In genomic region chr3:57949344-57949743, GRCh38 we compare ENCODE assay signal across 16 cellular contexts. TPM values are rescaled to one million over a fixed set of nuclear protein-coding genes. Genes with fewer than 3 reads are reported as not detected.
DNase-seq lines count a peak whose midpoint lies in the region; ATAC-seq, FAIRE-seq and TF ChIP-seq lines count a peak whose summit lies in the region.
"Had no signal": no experiment of that assay in that cellular context is flagged by ENCODE, and none has a peak within 500 bp of the region (broad histone marks: within the 10 kb centered on the region; RNA-seq: fewer than 3 reads in every experiment).

No MANE protein-coding gene starts in this region.

- ATAC-seq in HCT116 (peak; percentile 25), left colon (peak; percentile 15), GM21723 (IDR thresholded peaks at IDR 0.05; ENCODE audit: unreplicated experiment) (no peak)
- ATAC-seq: activated T-helper 17 cell treated with anti-CD3 and anti-CD28 coated beads, Interleukin-2, amount 50 U/mL, for 72 hours; effector memory CD8-positive, alpha-beta T cell had no signal

- peak overlapping the region; percentile 21 for H3K9ac ChIP-seq in HCT116 (ENCODE audit: low read length)

- TF ChIP-seq CTCF in HCT116 (IDR thresholded peaks at IDR 0.05 in 2 of 3, conservative IDR thresholded peaks at IDR 0.05 in 1 of 3; ENCODE audit: borderline replicate concordance in 1 of 3, insufficient read depth in 1 of 3, low read depth in 2 of 3, low read length in 2 of 3): no peak
- no peak for TF ChIP-seq CTCF in ascending aorta (IDR thresholded peaks at IDR 0.05)
- TF ChIP-seq CTCF in stomach (IDR thresholded peaks at IDR 0.05): no peak

- POLR2A ChIA-PET in HCT116 (lab: Charles Lee): no interaction called here

- H3K36me3 ChIP-seq in HCT116 (ENCODE audit: control insufficient read depth in 1 of 2, insufficient read depth in 2 of 2, low read length in 2 of 2) (no peaks in the 10 kb centered on the region), ascending aorta (no peaks in the 10 kb centered on the region), stomach (no peaks in the 10 kb centered on the region)

- BruUV-seq in HCT116 (replicated peaks; lab: Mats Ljungman, UMichigan): no TSS peak

- no peaks in the 10 kb centered on the region for H3K79me2 ChIP-seq in HCT116 (ENCODE audit: insufficient read depth, low read length)

- 72 to 80% (median 74%) methylated on average over 5 of the region's 5 CpGs for WGBS in stomach, 5 donors

- TF ChIP-seq EP300 in stomach (IDR thresholded peaks at IDR 0.05): no peak

- H2AFZ ChIP-seq in HCT116 (ENCODE audit: low read depth, low read length, poor library complexity, severe bottlenecking): peak overlapping the region; percentile 13

- H4K20me1 ChIP-seq in HCT116 (ENCODE audit: insufficient read depth): no peaks in the 10 kb centered on the region

- H3K4me2 ChIP-seq in HCT116 (ENCODE audit: low read length): peak overlapping the region; percentile 45

- no peak overlapping the region for H3K27ac ChIP-seq in HCT116 (ENCODE audit: low read depth, low read length)
- H3K27ac ChIP-seq in ascending aorta: peak overlapping the region; percentile 93 to 97
- peak overlapping the region in 4 of 5 donors; percentile 82 to 90 (median 86) for H3K27ac ChIP-seq in stomach

- TF ChIP-seq POLR2A in HCT116 (IDR thresholded peaks at IDR 0.05; ENCODE audit: borderline replicate concordance, extremely low read depth, insufficient read depth, insufficient read length) (no peak), stomach (IDR thresholded peaks at IDR 0.05) (no peak)

- DNase-seq in HCT116 (ENCODE audit: low read depth, low spot score): no peak
- no peak for DNase-seq in ascending aorta (ENCODE audit: low spot score in 2 of 2)
- DNase-seq in left colon: no peak
- DNase-seq in stomach: no peak
- no peak for DNase-seq in COR-L47 (lab: John Stamatoyannopoulos, UW)
- no peak for DNase-seq in GM19239 (ENCODE audit: insufficient read length, low spot score)
- DNase-seq in NCI-H526 treated with DMSO at 0.1 percent for 48 hours (lab: John Stamatoyannopoulos, UW): no peak
- DNase-seq: activated CD4-positive, CD25-positive, alpha-beta regulatory T cell treated with anti-CD3 and anti-CD28 coated beads, Interleukin-2, amount 50 U/mL, for 72 hours; effector memory CD8-positive, alpha-beta T cell; MV-4-11; naive B cell; NCI-H2029; SIG-M5; stimulated activated naive B cell treated with anti-CD40 and anti-IgM and Interleukin-4, amounts not matched to agents 10 μg/mL and 1 μg/mL and 100 μg/mL, for 72 hours had no signal

- H3K4me1 ChIP-seq in HCT116 (ENCODE audit: control insufficient read depth in 1 of 2, insufficient read depth in 2 of 2, low read length in 2 of 2) (peaks cover 27 to 37% of the 10 kb centered on the region in 2 experiments), ascending aorta (peaks cover 6 to 32% of the 10 kb centered on the region in 2 donors), stomach (peaks cover 31 to 77% (median 63%) of the 10 kb centered on the region in 4 donors)

- no peaks in the 10 kb centered on the region for H3K9me2 ChIP-seq in HCT116 (ENCODE audit: insufficient read depth)

- H3K9me3 ChIP-seq in HCT116 (ENCODE audit: control insufficient read depth in 1 of 2, insufficient read depth in 1 of 2, low read depth in 1 of 2, low read length in 2 of 2) (no peaks in the 10 kb centered on the region), ascending aorta (no peaks in the 10 kb centered on the region), stomach (no peaks in the 10 kb centered on the region)

- intact Hi-C loops in HCT116 (cut with micrococcal nuclease) (no loop called here), ascending aorta (cut with DNase I) (loop anchor here (10.0 kb wide), 1 partner anchor 55 kb away; no protein-coding TSS in a partner anchor), left colon (cut with DNase I, micrococcal nuclease) (no loop called here), stomach (cut with DNase I; ENCODE audit: low total_unique reads) (no loop called here)

- CTCF ChIA-PET in HCT116 (lab: Charles Lee): interaction anchor here (0.6 kb wide), 1 partner anchor 55 kb away, joined by 3 read pairs; no protein-coding TSS in a partner anchor

- RAD21 ChIA-PET in HCT116 (lab: Charles Lee; ENCODE audit: low non-redundant PET in 1 of 2, low total read pairs in 2 of 2, uncharacterized antibody in 2 of 2, unreplicated experiment in 2 of 2): no interaction called here

- no peak overlapping the region for H3K4me3 ChIP-seq in HCT116 (replicated peaks in 1 of 2; ENCODE audit: low read depth in 1 of 2, low read length in 2 of 2)
- H3K4me3 ChIP-seq in ascending aorta: no peak overlapping the region
- H3K4me3 ChIP-seq in stomach: no peak overlapping the region

- TF ChIP-seq RAD21 in HCT116 (IDR thresholded peaks at IDR 0.05; ENCODE audit: low read depth): no peak

- FAIRE-seq in GM19239 (lab: Jason Lieb, UNC): no peak

- H3K27me3 ChIP-seq in HCT116 (ENCODE audit: insufficient read depth, low read length) (no peaks in the 10 kb centered on the region), ascending aorta (no peaks in the 10 kb centered on the region), stomach (no peaks in the 10 kb centered on the region)

TF ChIP-seq in HCT116, 20 proteins besides CTCF, POLR2A, EP300 and RAD21:
- TF ChIP-seq POLR2AphosphoS5 (IDR thresholded peaks at IDR 0.05; ENCODE audit: low read depth, low read length) (no peak), ZFX (IDR thresholded peaks at IDR 0.05) (no peak), EGR1 (IDR thresholded peaks at IDR 0.05; ENCODE audit: low read depth) (no peak), SIN3A (IDR thresholded peaks at IDR 0.05; ENCODE audit: low read depth) (no peak)

RNA-seq across cellular contexts. Expression of gene FLNB, which starts 58.9 kb away (rescaled TPM):
- total RNA-seq in HCT116 (2021; ENCODE audit: unreplicated experiment) (116 TPM), ascending aorta (144 TPM), left colon (100 to 1,000 TPM; 410 to 585 TPM), stomach (100 to 1,000 TPM in 3 of 5 donors, 10 to 100 TPM in 2; 51.3 to 204 (median 112) TPM)
- polyA plus RNA-seq in HCT116 (2012): 149 and 179 TPM in 2 replicates
- 10 to 100 TPM; 38.2 to 76.2 (median 45.1) TPM for polyA plus RNA-seq in stomach
